Comparison of ENCODE assay signal across 20 cellular contexts in the genomic region with DNA sequence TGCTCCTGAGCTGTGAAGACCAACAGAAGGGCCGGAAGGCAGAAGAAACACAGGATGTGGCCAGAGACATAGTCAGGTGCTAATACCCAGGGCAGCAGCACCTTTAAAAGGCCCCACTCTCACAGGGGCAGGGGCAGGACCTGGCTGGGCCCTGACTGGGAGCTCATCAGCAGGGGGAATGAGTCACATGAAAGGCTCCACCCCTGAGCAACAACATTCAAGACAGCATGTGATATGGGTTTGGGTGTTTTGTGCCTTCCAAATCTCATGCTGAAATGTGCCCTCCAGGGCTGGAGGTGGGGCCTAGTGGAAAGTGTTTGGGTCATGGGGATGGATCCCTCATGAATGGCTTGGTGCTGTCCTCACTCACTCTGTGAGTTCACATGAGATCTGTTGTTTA.
A peak's percentile ranks its signal among the peaks of the same experiment; 100 is the strongest.
DNase-seq lines count a peak whose midpoint lies in the region; TF ChIP-seq lines count a peak whose summit lies in the region.
"Had no signal": no experiment of that assay in that cellular context is flagged by ENCODE, and none has a peak within 500 bp of the region (broad histone marks: within the 10 kb centered on the region; RNA-seq: fewer than 3 reads in every experiment).

No MANE protein-coding gene starts in this region.

- POLR2A ChIA-PET in MCF 10A (lab: Yijun Ruan, JAX): interaction anchor here (0.6 kb wide), 1 partner anchor 16 kb away, joined by 3 read pairs; no protein-coding TSS in a partner anchor
- POLR2A ChIA-PET in RWPE1 (lab: Yijun Ruan, JAX; ENCODE audit: low non-redundant PET): no interaction called here

- H3K4me1 ChIP-seq in breast epithelium: no peaks in the 10 kb centered on the region

- no peak overlapping the region for H3K4me3 ChIP-seq in breast epithelium
- H3K4me3 ChIP-seq in WERI-Rb-1 (ENCODE audit: low read depth, low read length): no peak overlapping the region
- H3K4me3 ChIP-seq: ascending aorta, esophagus squamous epithelium, left lung had no signal

- DNase-seq in MCF 10A (ENCODE audit: unreplicated experiment) (peak; percentile 41), breast epithelium (ENCODE audit: low spot score in 2 of 2) (no peak), RWPE1 (ENCODE audit: low spot score) (peak; percentile 34), immature natural killer cell (peak; percentile 23 to 46 (median 25)), WERI-Rb-1 (no peak), NCI-H524 treated with DMSO at 0.1 percent for 48 hours (lab: John Stamatoyannopoulos, UW) (no peak), NCI-H748 (lab: John Stamatoyannopoulos, UW; ENCODE audit: unreplicated experiment) (no peak)
- DNase-seq: effector CD8-positive, alpha-beta T cell; esophagus squamous epithelium; glutamatergic neuron; left lung; NCI-H1105; NCI-H2081 treated with DMSO at 0.1 percent for 48 hours; NCI-H524; SHP77 treated with DMSO at 0.1 percent for 48 hours had no signal

- CTCF ChIA-PET in MCF 10A (lab: Yijun Ruan, JAX): interaction anchor here (0.6 kb wide), 1 partner anchor 48 kb away, joined by 3 read pairs; no protein-coding TSS in a partner anchor
- CTCF ChIA-PET in RWPE1 (lab: Yijun Ruan, JAX): interaction anchor here (0.6 to 1.0 kb wide), 2 partner anchors 174 to 613 kb away, joined by 3 to 4 read pairs; no protein-coding TSS in a partner anchor

- H3K9me3 Mint-ChIP-seq in MCF 10A (ENCODE audit: unreplicated experiment): no peaks in the 10 kb centered on the region
- peaks cover 0 to 1% (median 0%) of the 10 kb centered on the region in 6 donors for H3K9me3 Mint-ChIP-seq in immature natural killer cell

- H3K27ac Mint-ChIP-seq in MCF 10A (ENCODE audit: low read depth, unreplicated experiment) (no peak overlapping the region), immature natural killer cell (peak overlapping the region; percentile 7 to 81 (median 64))
- H3K27ac Mint-ChIP-seq: T-helper 1 cell treated with Interleukin-12 subunit alpha and Interleukin-12 subunit beta and Interleukin-4 antibody, amounts not matched to agents 30 μg/mL and 1 μg/mL, for 36 hours had no signal

- H3K36me3 Mint-ChIP-seq in MCF 10A (ENCODE audit: insufficient read depth, unreplicated experiment) (peaks cover 12% of the 10 kb centered on the region), immature natural killer cell (no peaks in the 10 kb centered on the region)

- H3K9me3 ChIP-seq in breast epithelium: no peaks in the 10 kb centered on the region
- no peaks in the 10 kb centered on the region for H3K9me3 ChIP-seq in WERI-Rb-1 (ENCODE audit: severe bottlenecking)
- H3K9me3 ChIP-seq: ascending aorta, esophagus squamous epithelium, left lung, neutrophil had no signal

- TF ChIP-seq CTCF in MCF 10A (IDR thresholded peaks at IDR 0.05; ENCODE audit: unreplicated experiment): no peak
- no peak for TF ChIP-seq CTCF in breast epithelium (IDR thresholded peaks at IDR 0.05)
- TF ChIP-seq CTCF in RWPE1 (conservative IDR thresholded peaks at IDR 0.05; ENCODE audit: low read depth): no peak
- no peak for TF ChIP-seq CTCF in WERI-Rb-1 (IDR thresholded peaks at IDR 0.05; ENCODE audit: low read depth, low read length)

- TF ChIP-seq POLR2A in breast epithelium (IDR thresholded peaks at IDR 0.05): no peak

- H3K4me3 Mint-ChIP-seq in MCF 10A (ENCODE audit: unreplicated experiment): no peak overlapping the region
- peak overlapping the region in 4 of 5 donors; percentile 1 to 57 (median 31) for H3K4me3 Mint-ChIP-seq in immature natural killer cell
- H3K4me3 Mint-ChIP-seq: T-helper 1 cell treated with Interleukin-12 subunit alpha and Interleukin-12 subunit beta and Interleukin-4 antibody, amounts not matched to agents 30 μg/mL and 1 μg/mL, for 36 hours had no signal

- H3K4me1 Mint-ChIP-seq in MCF 10A (ENCODE audit: insufficient read depth, unreplicated experiment) (no peaks in the 10 kb centered on the region), immature natural killer cell (peaks cover 28 to 31% of the 10 kb centered on the region in 2 donors)

- H3K27ac ChIP-seq in breast epithelium (no peak overlapping the region), RWPE1 (no peak overlapping the region), WERI-Rb-1 (no peak overlapping the region)
- H3K27ac ChIP-seq: ascending aorta, esophagus squamous epithelium, KMS-11, left lung, neutrophil, VCaP had no signal

- H3K27me3 Mint-ChIP-seq in MCF 10A (ENCODE audit: insufficient read depth, unreplicated experiment) (peaks cover 12% of the 10 kb centered on the region), immature natural killer cell (ENCODE audit: low read depth in 3 of 3) (no peaks in the 10 kb centered on the region)

- no peaks in the 10 kb centered on the region for H3K27me3 ChIP-seq in breast epithelium
- H3K27me3 ChIP-seq in WERI-Rb-1 (ENCODE audit: insufficient read depth, low read depth, severe bottlenecking): no peaks in the 10 kb centered on the region
- H3K27me3 ChIP-seq: ascending aorta, left lung, neutrophil had no signal

- BruUV-seq in MCF 10A (replicated peaks; lab: Mats Ljungman, UMichigan): no TSS peak

- intact Hi-C loops in MCF 10A (cut with micrococcal nuclease): no loop called here
- intact Hi-C loops in breast epithelium (cut with DNase I; ENCODE audit: low total_unique reads): no loop called here

- H3K36me3 ChIP-seq in breast epithelium: no peaks in the 10 kb centered on the region
- H3K36me3 ChIP-seq in WERI-Rb-1: no peaks in the 10 kb centered on the region
- H3K36me3 ChIP-seq: ascending aorta, esophagus squamous epithelium, left lung, neutrophil had no signal

Comparison
In these comparisons a context has a peak if more than half of its experiments do, and no peak if none do; other contexts are left out.
1. DNase-seq: peak in MCF 10A (single experiment), RWPE1 (single experiment) and immature natural killer cell (3 of 3); none in breast epithelium (0 of 2), WERI-Rb-1 (single experiment), NCI-H524 treated with DMSO at 0.1 percent for 48 hours (single experiment) and NCI-H748 (single experiment).